Comparison of ENCODE assay signal across 35 cellular contexts in the genomic region with DNA sequence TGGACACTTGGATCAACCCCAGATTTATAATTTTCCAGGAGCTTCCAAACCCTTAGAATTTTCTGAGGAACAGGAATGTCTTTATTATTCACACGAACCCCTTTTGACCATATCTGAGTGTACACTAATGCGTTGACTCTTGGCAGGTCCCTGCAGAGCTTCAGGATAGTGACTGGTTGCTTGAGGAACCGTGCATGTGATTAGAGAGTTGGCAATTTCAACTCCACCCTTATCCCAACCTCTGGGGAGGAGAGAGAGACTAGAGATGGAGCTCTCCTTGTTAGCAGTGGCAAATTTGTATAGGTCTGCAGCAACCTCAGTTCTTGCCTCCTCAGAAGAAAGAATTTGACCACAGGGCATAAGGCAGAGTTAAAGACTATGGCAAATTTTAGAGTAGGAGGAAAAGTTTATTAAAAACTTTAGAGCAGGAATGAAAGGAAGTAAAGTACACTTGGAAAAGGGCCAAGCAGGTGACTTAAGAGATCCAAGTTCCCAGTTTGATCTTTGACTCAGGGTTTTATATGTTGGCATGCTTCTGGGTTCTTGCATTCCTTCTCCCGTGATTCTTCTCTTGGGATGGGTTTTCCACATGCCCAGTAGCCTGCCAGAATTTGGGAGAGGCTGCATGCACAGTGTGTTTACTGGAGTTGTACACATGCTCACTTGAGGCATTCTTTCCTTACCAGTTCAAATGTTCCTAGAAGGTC.
"Had no signal": no experiment of that assay in that cellular context is flagged by ENCODE, and none has a peak within 500 bp of the region (broad histone marks: within the 10 kb centered on the region; RNA-seq: fewer than 3 reads in every experiment).

No MANE protein-coding gene starts in this region.

- ATAC-seq: activated CD4-positive, CD25-positive, alpha-beta regulatory T cell treated with anti-CD3 and anti-CD28 coated beads, Interleukin-2, amount 50 U/mL, for 24 hours; activated CD8-positive, alpha-beta memory T cell treated with anti-CD3 and anti-CD28 coated beads, Interleukin-2, amount 10 ng/mL, durations not matched to agents 7 days and 5 days; activated CD8-positive, alpha-beta T cell treated with anti-CD3 and anti-CD28 coated beads for 36 hours; activated naive CD4-positive, alpha-beta T cell treated with anti-CD3 and anti-CD28 coated beads, Interleukin-2, amount 50 U/mL, for 72 hours; T-helper 17 cell had no signal

- H3K9me3 ChIP-seq: ascending aorta, breast epithelium had no signal

- H3K27ac Mint-ChIP-seq: activated B cell treated with CpG ODN at 0.5 μM for 24 hours; activated CD8-positive, alpha-beta memory T cell treated with anti-CD3 and anti-CD28 coated beads, Interleukin-2, amount 10 ng/mL, durations not matched to agents 7 days and 5 days; activated CD8-positive, alpha-beta T cell treated with anti-CD3 and anti-CD28 coated beads for 36 hours; activated naive CD4-positive, alpha-beta T cell treated with anti-CD3 and anti-CD28 coated beads, Interleukin-2, amount 10 ng/mL, durations not matched to agents 7 days and 5 days; activated naive CD4-positive, alpha-beta T cell treated with anti-CD3 and anti-CD28 coated beads, Interleukin-2, amount 50 U/mL, for 72 hours; activated naive CD8-positive, alpha-beta T cell treated with anti-CD3 and anti-CD28 coated beads, Interleukin-2, amount 10 ng/mL, durations not matched to agents 7 days and 5 days; activated T-helper 1 cell treated with anti-CD3 and anti-CD28 coated beads, Interleukin-12 subunit alpha, Interleukin-12 subunit beta, Interleukin-2, Interleukin-4 antibody, amounts not matched to agents 30 ng/mL and 10 ng/mL and 1 ng/mL, durations not matched to agents 14 hours and 24 hours and 36 hours; activated T-helper 2 cell treated with anti-CD3 and anti-CD28 coated beads, Interferon-gamma antibody, Interleukin-2, Interleukin-4, amounts not matched to agents 10 μg/mL and 5 μg/mL and 100 μg/mL, durations not matched to agents 14 hours and 24 hours and 36 hours; brain; T-helper 17 cell; T-helper 2 cell treated with Interferon-gamma antibody and Interleukin-4, amounts not matched to agents 5 μg/mL and 100 μg/mL, for 36 hours had no signal

- H3K4me3 ChIP-seq: ascending aorta, breast epithelium, cardiac muscle cell had no signal

- H3K4me1 ChIP-seq: ascending aorta, breast epithelium had no signal

- H3K27ac ChIP-seq: ascending aorta, breast epithelium, cardiac muscle cell, epithelial cell of prostate, WERI-Rb-1 had no signal

- H3K9me3 Mint-ChIP-seq: activated B cell treated with CpG ODN at 0.5 μM for 24 hours; activated CD8-positive, alpha-beta T cell treated with anti-CD3 and anti-CD28 coated beads for 36 hours; activated naive CD4-positive, alpha-beta T cell treated with anti-CD3 and anti-CD28 coated beads, Interleukin-2, amount 10 ng/mL, durations not matched to agents 7 days and 5 days; activated naive CD4-positive, alpha-beta T cell treated with anti-CD3 and anti-CD28 coated beads, Interleukin-2, amount 50 U/mL, for 72 hours; activated naive CD8-positive, alpha-beta T cell treated with anti-CD3 and anti-CD28 coated beads, Interleukin-2, amount 10 ng/mL, durations not matched to agents 7 days and 5 days; activated T-helper 1 cell treated with anti-CD3 and anti-CD28 coated beads, Interleukin-12 subunit alpha, Interleukin-12 subunit beta, Interleukin-2, Interleukin-4 antibody, amounts not matched to agents 30 ng/mL and 10 ng/mL and 1 ng/mL, durations not matched to agents 14 hours and 24 hours and 36 hours; activated T-helper 2 cell treated with anti-CD3 and anti-CD28 coated beads, Interferon-gamma antibody, Interleukin-2, Interleukin-4, amounts not matched to agents 10 μg/mL and 5 μg/mL and 100 μg/mL, durations not matched to agents 14 hours and 24 hours and 36 hours; brain; T-helper 2 cell treated with Interferon-gamma antibody and Interleukin-4, amounts not matched to agents 5 μg/mL and 100 μg/mL, for 36 hours had no signal

- H3K36me3 Mint-ChIP-seq: activated CD8-positive, alpha-beta memory T cell treated with anti-CD3 and anti-CD28 coated beads, Interleukin-2, amount 10 ng/mL, durations not matched to agents 7 days and 5 days; activated naive CD4-positive, alpha-beta T cell treated with anti-CD3 and anti-CD28 coated beads, Interleukin-2, amount 10 ng/mL, durations not matched to agents 7 days and 5 days; activated naive CD4-positive, alpha-beta T cell treated with anti-CD3 and anti-CD28 coated beads, Interleukin-2, amount 50 U/mL, for 72 hours; activated naive CD8-positive, alpha-beta T cell treated with anti-CD3 and anti-CD28 coated beads, Interleukin-2, amount 10 ng/mL, durations not matched to agents 7 days and 5 days; brain had no signal

- H3K27me3 ChIP-seq: ascending aorta, breast epithelium, cardiac muscle cell had no signal

- H3K4me1 Mint-ChIP-seq: activated B cell treated with CpG ODN at 0.5 μM for 24 hours, brain, T-helper 17 cell had no signal

- FAIRE-seq: endometrium, endothelial cell of umbilical vein, frontal cortex had no signal

- DNase-seq: activated B cell treated with CpG ODN at 0.5 μM for 24 hours; activated CD4-positive, alpha-beta T cell treated with anti-CD3 and anti-CD28 coated beads for 48 hours; activated CD4-positive, alpha-beta T cell treated with anti-CD3 and anti-CD28 coated beads, Interleukin-2, amount 50 U/mL, for 1 hour; activated CD4-positive, alpha-beta T cell treated with anti-CD3 and anti-CD28 coated beads, Interleukin-2, amount 50 U/mL, for 48 hours; activated CD8-positive, alpha-beta memory T cell treated with anti-CD3 and anti-CD28 coated beads, Interleukin-2, amount 10 ng/mL, durations not matched to agents 7 days and 5 days; activated CD8-positive, alpha-beta memory T cell treated with anti-CD3 and anti-CD28 coated beads, Interleukin-2, amount 50 U/mL, for 4 hours; activated CD8-positive, alpha-beta T cell treated with anti-CD3 and anti-CD28 coated beads for 36 hours; activated effector memory CD4-positive, alpha-beta T cell treated with anti-CD3 and anti-CD28 coated beads, Interleukin-2, amount 50 U/mL, for 16 hours; activated naive CD4-positive, alpha-beta T cell treated with anti-CD3 and anti-CD28 coated beads, Interleukin-2, amount 10 ng/mL, durations not matched to agents 7 days and 5 days; activated naive CD8-positive, alpha-beta T cell treated with anti-CD3 and anti-CD28 coated beads, Interleukin-2, amount 10 ng/mL, durations not matched to agents 7 days and 5 days; activated T-cell treated with anti-CD3 and anti-CD28 coated beads, Interleukin-2, amount 50 U/mL, for 1 hour; activated T-cell treated with anti-CD3 and anti-CD28 coated beads, Interleukin-2, amount 50 U/mL, for 48 hours; central memory CD4-positive, alpha-beta T cell; cerebellar nuclear complex; cortex of kidney; effector CD8-positive, alpha-beta T cell; foreskin fibroblast; head of caudate nucleus; T-helper 1 cell; T-helper 17 cell; T1000; WERI-Rb-1 had no signal

- H3K4me3 Mint-ChIP-seq: activated B cell treated with CpG ODN at 0.5 μM for 24 hours; activated CD8-positive, alpha-beta memory T cell treated with anti-CD3 and anti-CD28 coated beads, Interleukin-2, amount 10 ng/mL, durations not matched to agents 7 days and 5 days; activated CD8-positive, alpha-beta T cell treated with anti-CD3 and anti-CD28 coated beads for 36 hours; activated naive CD4-positive, alpha-beta T cell treated with anti-CD3 and anti-CD28 coated beads, Interleukin-2, amount 10 ng/mL, durations not matched to agents 7 days and 5 days; activated naive CD8-positive, alpha-beta T cell treated with anti-CD3 and anti-CD28 coated beads, Interleukin-2, amount 10 ng/mL, durations not matched to agents 7 days and 5 days; activated T-helper 1 cell treated with anti-CD3 and anti-CD28 coated beads, Interleukin-12 subunit alpha, Interleukin-12 subunit beta, Interleukin-2, Interleukin-4 antibody, amounts not matched to agents 30 ng/mL and 10 ng/mL and 1 ng/mL, durations not matched to agents 14 hours and 24 hours and 36 hours; brain; T-helper 17 cell; T-helper 2 cell treated with Interferon-gamma antibody and Interleukin-4, amounts not matched to agents 5 μg/mL and 100 μg/mL, for 36 hours had no signal

- H3K36me3 ChIP-seq: ascending aorta, breast epithelium, cardiac muscle cell, WERI-Rb-1 had no signal
